8 cellular contexts compared by ENCODE assay signal in genomic region chr9:36400332-36401178, GRCh38. TPM values are rescaled to one million over a fixed set of nuclear protein-coding genes. Genes with fewer than 3 reads are reported as not detected.
DNase-seq lines count a peak whose midpoint lies in the region; ATAC-seq and TF ChIP-seq lines count a peak whose summit lies in the region.

No MANE protein-coding gene starts in this region.

- peak; percentile 66 for ATAC-seq in HG03354 (IDR thresholded peaks at IDR 0.05; ENCODE audit: poor library complexity, severe bottlenecking, unreplicated experiment)
- peak; percentile 77 for ATAC-seq in activated CD4-positive, alpha-beta T cell treated with anti-CD3 and anti-CD28 coated beads for 36 hours
- peak; percentile 77 for ATAC-seq in left colon

- H3K36me3 Mint-ChIP-seq in activated CD4-positive, alpha-beta T cell treated with anti-CD3 and anti-CD28 coated beads for 36 hours (ENCODE audit: low read depth), result peaks cover 8% of the 10 kb centered on the region

- CTCF ChIA-PET in activated CD4-positive, alpha-beta T cell treated with anti-CD3 and anti-CD28 coated beads for 36 hours (lab: Charles Lee), result interaction anchor here (0.6 to 1.3 kb wide), 2 partner anchors 8 to 86 kb away, joined by 3 read pairs; no protein-coding TSS in a partner anchor

- intact Hi-C loops in activated CD4-positive, alpha-beta T cell treated with anti-CD3 and anti-CD28 coated beads for 36 hours (cut with DNase I, micrococcal nuclease), result loop anchor here (1.0 to 10.0 kb wide), 16 partner anchors 58 to 1192 kb away; partner anchors contain the start of genes GNE (in 2 of the 2), CLTA (in 1 of the 2), FAM221B (in 1 of the 2) and MELK (in 1 of the 2)
- intact Hi-C loops in left colon (cut with DNase I, micrococcal nuclease), result no loop called here

- TF ChIP-seq CTCF in choroid plexus epithelial cell (conservative IDR thresholded peaks at IDR 0.05; ENCODE audit: low read depth, low read length), result no peak

- H3K9me3 Mint-ChIP-seq in activated CD4-positive, alpha-beta T cell treated with anti-CD3 and anti-CD28 coated beads for 36 hours (ENCODE audit: low read depth), result no peaks in the 10 kb centered on the region

- peaks cover 39% of the 10 kb centered on the region for H3K4me1 Mint-ChIP-seq in activated CD4-positive, alpha-beta T cell treated with anti-CD3 and anti-CD28 coated beads for 36 hours

- H3K4me3 ChIP-seq in choroid plexus epithelial cell (ENCODE audit: low read depth, low read length), result peak overlapping the region; percentile 89

- peak overlapping the region; percentile 98 for H3K27ac Mint-ChIP-seq in activated CD4-positive, alpha-beta T cell treated with anti-CD3 and anti-CD28 coated beads for 36 hours

- peak; percentile 65 to 76 for DNase-seq in AML-193 (lab: John Stamatoyannopoulos, UW)
- DNase-seq in NCI-H460 (ENCODE audit: extremely low read depth, low read depth), result peak; percentile 67
- DNase-seq in activated CD4-positive, alpha-beta T cell treated with anti-CD3 and anti-CD28 coated beads for 36 hours, result peak; percentile 96
- peak; percentile 84 for DNase-seq in choroid plexus epithelial cell (ENCODE audit: low read depth)
- DNase-seq in left colon, result peak; percentile 85 to 90
- peak; percentile 87 to 94 for DNase-seq in stimulated activated CD4-positive, alpha-beta T cell treated with anti-CD3 and anti-CD28 coated beads, Interleukin-1b, Interleukin-23, amount 100 ng/mL, for 4 hours (ENCODE audit: low read depth in 2 of 2)

- peak overlapping the region; percentile 93 for H3K4me3 Mint-ChIP-seq in activated CD4-positive, alpha-beta T cell treated with anti-CD3 and anti-CD28 coated beads for 36 hours

- TF ChIP-seq POLR2A in GM19099 (IDR thresholded peaks at IDR 0.05; ENCODE audit: extremely low read depth, insufficient read length, low read depth), result peak; percentile 68

- no peaks in the 10 kb centered on the region for H3K27me3 Mint-ChIP-seq in activated CD4-positive, alpha-beta T cell treated with anti-CD3 and anti-CD28 coated beads for 36 hours

- POLR2A ChIA-PET in activated CD4-positive, alpha-beta T cell treated with anti-CD3 and anti-CD28 coated beads for 36 hours (lab: Charles Lee), result interaction anchor here (0.5 to 1.7 kb wide), 4 partner anchors 13 to 210 kb away, joined by 3 to 5 read pairs (median 3); partner anchors contain the start of gene CLTA

RNA-seq across cellular contexts. Expression of gene RNF38, which starts 0.5 kb away (rescaled TPM):
- 6.6 and 6.8 TPM in 2 replicates for total RNA-seq in NCI-H460 (2014; rRNA removed; shearing (Covaris generic))
- polyA plus RNA-seq in NCI-H460 (2014; cell fraction: nucleus; rRNA removed), result 6.3 and 12.5 TPM in 2 replicates
- 10 to 100 TPM; 26.7 to 40.0 TPM for total RNA-seq in activated CD4-positive, alpha-beta T cell treated with anti-CD3 and anti-CD28 coated beads for 36 hours
- total RNA-seq in left colon, result 10 to 100 TPM; 31.0 to 40.5 TPM

Comparison
In these comparisons a context has a peak if more than half of its experiments do, and no peak if none do; other contexts are left out.
1. Peak in every context shown above with its lines: DNase-seq, ATAC-seq and H3K4me3 ChIP-seq.
2. intact Hi-C loops: an anchor here in activated CD4-positive, alpha-beta T cell treated with anti-CD3 and anti-CD28 coated beads for 36 hours (1.0 to 10.0 kb wide); none called in left colon.